21 cellular contexts compared by ENCODE assay signal in genomic region chr5:54615381-54615780, GRCh38.
DNase-seq lines count a peak whose midpoint lies in the region; FAIRE-seq and TF ChIP-seq lines count a peak whose summit lies in the region.
"Had no signal": no experiment of that assay in that cellular context is flagged by ENCODE, and none has a peak within 500 bp of the region (broad histone marks: within the 10 kb centered on the region; RNA-seq: fewer than 3 reads in every experiment).

No MANE protein-coding gene starts in this region.

- no peak overlapping the region for H3K4me2 ChIP-seq in mammary epithelial cell (ENCODE audit: insufficient read depth, low read depth, low read length)

- H3K9me3 ChIP-seq in breast epithelium (no peaks in the 10 kb centered on the region), mammary epithelial cell (replicated peaks; ENCODE audit: insufficient read depth, low read length) (no peaks in the 10 kb centered on the region), ascending aorta (no peaks in the 10 kb centered on the region), Caco-2 (no peaks in the 10 kb centered on the region), HAP-1 (no peaks in the 10 kb centered on the region)
- H3K9me3 ChIP-seq: Peyer's patch had no signal

- H3K36me3 Mint-ChIP-seq in nephron progenitor cell (ENCODE audit: low read depth) = no peaks in the 10 kb centered on the region
- no peaks in the 10 kb centered on the region for H3K36me3 Mint-ChIP-seq in Caco-2 (ENCODE audit: insufficient read depth, unreplicated experiment)

- H3K9me3 Mint-ChIP-seq in nephron progenitor cell = no peaks in the 10 kb centered on the region
- no peaks in the 10 kb centered on the region for H3K9me3 Mint-ChIP-seq in Caco-2 (ENCODE audit: unreplicated experiment)
- H3K9me3 Mint-ChIP-seq: HFFc6 had no signal

- CTCF ChIA-PET in mammary epithelial cell (lab: Charles Lee; ENCODE audit: low non-redundant PET) = no interaction called here
- CTCF ChIA-PET in Caco-2 (lab: Charles Lee) = no interaction called here

- peak overlapping the region; percentile 34 to 40 for H3K27ac ChIP-seq in breast epithelium
- no peak overlapping the region for H3K27ac ChIP-seq in mammary epithelial cell (ENCODE audit: insufficient read depth, low read depth, low read length)
- peak overlapping the region; percentile 44 to 53 for H3K27ac ChIP-seq in ascending aorta
- H3K27ac ChIP-seq: 22Rv1, C4-2B, Peyer's patch had no signal

- H3K4me3 Mint-ChIP-seq in nephron progenitor cell (no peak overlapping the region), Caco-2 (ENCODE audit: unreplicated experiment) (no peak overlapping the region)
- H3K4me3 Mint-ChIP-seq: HFFc6 had no signal

- peak overlapping the region; percentile 2 for H3K27ac Mint-ChIP-seq in nephron progenitor cell
- no peak overlapping the region for H3K27ac Mint-ChIP-seq in Caco-2 (ENCODE audit: unreplicated experiment)
- H3K27ac Mint-ChIP-seq: HFFc6 had no signal

- H3K36me3 ChIP-seq in breast epithelium (no peaks in the 10 kb centered on the region), mammary epithelial cell (ENCODE audit: insufficient read depth, low read length) (no peaks in the 10 kb centered on the region), ascending aorta (no peaks in the 10 kb centered on the region), Caco-2 (ENCODE audit: control insufficient read depth, insufficient read depth, low read length) (no peaks in the 10 kb centered on the region), HAP-1 (replicated peaks) (no peaks in the 10 kb centered on the region)
- H3K36me3 ChIP-seq: Peyer's patch had no signal

- no peaks in the 10 kb centered on the region for H3K79me2 ChIP-seq in mammary epithelial cell (ENCODE audit: insufficient read depth, low read length)

- H3K27me3 ChIP-seq in breast epithelium (no peaks in the 10 kb centered on the region), mammary epithelial cell (ENCODE audit: insufficient read depth, low read length) (no peaks in the 10 kb centered on the region), ascending aorta (no peaks in the 10 kb centered on the region), Caco-2 (replicated peaks; ENCODE audit: control insufficient read depth, insufficient read depth, low read length) (no peaks in the 10 kb centered on the region), HAP-1 (ENCODE audit: low read depth) (no peaks in the 10 kb centered on the region)
- H3K27me3 ChIP-seq: Peyer's patch had no signal

- BruUV-seq in mammary epithelial cell (replicated peaks; lab: Mats Ljungman, UMichigan) = no TSS peak
- BruUV-seq in Caco-2 (replicated peaks; lab: Mats Ljungman, UMichigan) = no TSS peak

- TF ChIP-seq CTCF in breast epithelium (IDR thresholded peaks at IDR 0.05) (no peak), mammary epithelial cell (conservative IDR thresholded peaks at IDR 0.05 in 1 of 2, IDR thresholded peaks at IDR 0.05 in 1 of 2; ENCODE audit: extremely low read depth in 1 of 2, insufficient read depth in 1 of 2, low read depth in 1 of 2, low read length in 2 of 2) (no peak), ascending aorta (IDR thresholded peaks at IDR 0.05) (no peak), nephron progenitor cell (IDR thresholded peaks at IDR 0.05) (no peak), Caco-2 (IDR thresholded peaks at IDR 0.05; ENCODE audit: insufficient read depth in 1 of 2, low read depth in 1 of 2, low read length in 1 of 2, severe bottlenecking in 1 of 2, unreplicated experiment in 1 of 2) (no peak)

- no peak overlapping the region for H3K9ac ChIP-seq in mammary epithelial cell (ENCODE audit: insufficient read depth, low read length)

- H3K4me1 Mint-ChIP-seq in nephron progenitor cell (peaks cover 61% of the 10 kb centered on the region), Caco-2 (ENCODE audit: low read depth, unreplicated experiment) (no peaks in the 10 kb centered on the region)

- no peak for TF ChIP-seq POLR2A in breast epithelium (IDR thresholded peaks at IDR 0.05)

- POLR2A ChIA-PET in Caco-2 (lab: Charles Lee) = no interaction called here

- no peak overlapping the region for H2AFZ ChIP-seq in mammary epithelial cell (ENCODE audit: low read depth, low read length)

- H3K27me3 Mint-ChIP-seq in nephron progenitor cell (ENCODE audit: low read depth, poor library complexity) (peaks cover 9% of the 10 kb centered on the region), Caco-2 (ENCODE audit: insufficient read depth, unreplicated experiment) (no peaks in the 10 kb centered on the region)

- in situ Hi-C loops in mammary epithelial cell (cut with MboI; ENCODE audit: low sequenced_read_pairs in 2 of 2) = no loop called here
- in situ Hi-C loops in HAP-1 (cut with MboI; ENCODE audit: low sequenced_read_pairs) = no loop called here

- H3K4me1 ChIP-seq in breast epithelium (no peaks in the 10 kb centered on the region), mammary epithelial cell (ENCODE audit: insufficient read depth, low read length) (no peaks in the 10 kb centered on the region), ascending aorta (peaks cover 0 to 41% of the 10 kb centered on the region in 2 donors), Caco-2 (no peaks in the 10 kb centered on the region), HAP-1 (no peaks in the 10 kb centered on the region; the same call in 1 of the 2 replicates)
- H3K4me1 ChIP-seq: Peyer's patch had no signal

- no peaks in the 10 kb centered on the region for H4K20me1 ChIP-seq in mammary epithelial cell (ENCODE audit: insufficient read depth, low read length)

- intact Hi-C loops in breast epithelium (cut with DNase I; ENCODE audit: low total_unique reads) = no loop called here
- intact Hi-C loops in mammary epithelial cell (cut with micrococcal nuclease) = no loop called here
- intact Hi-C loops in ascending aorta (cut with DNase I) = no loop called here
- intact Hi-C loops in Caco-2 (cut with micrococcal nuclease; ENCODE audit: unreplicated experiment) = no loop called here

- peak; percentile 40 for FAIRE-seq in urothelium cell line (lab: Jason Lieb, UNC)

- DNase-seq in breast epithelium (ENCODE audit: low spot score in 2 of 2) (no peak), mammary epithelial cell (no peak), ascending aorta (ENCODE audit: low spot score in 2 of 2) (no peak), nephron progenitor cell (no peak), urothelium cell line (ENCODE audit: low spot score) (no peak), Caco-2 (no peak), HAP-1 (ENCODE audit: low spot score in 2 of 2) (no peak), NK-92 (lab: John Stamatoyannopoulos, UW; ENCODE audit: unreplicated experiment) (no peak)
- DNase-seq: DMS79, H7, KG1, NCI-H1092 treated with DMSO at 0.1 percent for 48 hours, NCI-H1436 treated with DMSO at 0.1 percent for 48 hours, NCI-H2029, NCI-H345, NCI-H524, NCI-H774 had no signal

- H3K4me3 ChIP-seq in breast epithelium (no peak overlapping the region), mammary epithelial cell (replicated peaks in 1 of 3; ENCODE audit: insufficient read depth in 1 of 3, low read depth in 2 of 3, low read length in 3 of 3) (no peak overlapping the region), ascending aorta (no peak overlapping the region), Caco-2 (ENCODE audit: low read depth, low read length) (no peak overlapping the region), HAP-1 (no peak overlapping the region)
- H3K4me3 ChIP-seq: Peyer's patch had no signal

- dilution Hi-C loops in mammary epithelial cell (cut with HindIII; ENCODE audit: low sequenced_read_pairs) = no loop called here

- WGBS in mammary epithelial cell (ENCODE audit: low coverage, missing lambda C conversion rate) = 100% methylated on average over 1 of the region's 1 CpG
